In the genomic region with DNA sequence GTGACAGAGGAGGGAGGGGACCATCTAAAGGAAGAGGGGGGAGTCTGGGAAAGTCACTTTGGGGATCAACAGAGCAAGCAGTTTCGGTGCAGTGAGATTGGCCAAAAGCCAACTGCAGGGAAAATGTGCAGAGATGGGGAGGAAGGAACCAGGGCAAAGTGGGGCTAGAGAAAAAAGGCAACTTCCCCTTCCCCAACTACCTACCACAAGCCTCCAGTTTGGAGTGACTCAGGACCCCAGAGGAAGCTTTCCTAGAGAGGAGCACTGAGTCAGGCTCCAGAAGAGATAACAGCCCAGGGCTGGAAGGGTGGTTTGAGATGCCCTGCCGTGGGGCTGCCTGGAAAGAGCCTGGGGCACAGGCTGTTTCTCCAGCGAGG, we compare ENCODE assay signal across 19 cellular contexts. TPM values are rescaled to one million over a fixed set of nuclear protein-coding genes. Genes with fewer than 3 reads are reported as not detected.
DNase-seq lines count a peak whose midpoint lies in the region; ATAC-seq and TF ChIP-seq lines count a peak whose summit lies in the region.
"Had no signal": no experiment of that assay in that cellular context is flagged by ENCODE, and none has a peak within 500 bp of the region (broad histone marks: within the 10 kb centered on the region; RNA-seq: fewer than 3 reads in every experiment).

No MANE protein-coding gene starts in this region.

- no peak for TF ChIP-seq CTCF in MCF 10A (IDR thresholded peaks at IDR 0.05; ENCODE audit: unreplicated experiment)
- no peak for TF ChIP-seq CTCF in breast epithelium (IDR thresholded peaks at IDR 0.05)
- TF ChIP-seq CTCF in foreskin keratinocyte (conservative IDR thresholded peaks at IDR 0.05), result no peak
- no peak for TF ChIP-seq CTCF in suprapubic skin (IDR thresholded peaks at IDR 0.05)

- H3K36me3 Mint-ChIP-seq in MCF 10A (ENCODE audit: insufficient read depth, unreplicated experiment), result no peaks in the 10 kb centered on the region

- H3K27me3 Mint-ChIP-seq in MCF 10A (ENCODE audit: insufficient read depth, unreplicated experiment), result no peaks in the 10 kb centered on the region

- no peak overlapping the region for H3K4me3 Mint-ChIP-seq in MCF 10A (ENCODE audit: unreplicated experiment)
- H3K4me3 Mint-ChIP-seq: central memory CD8-positive, alpha-beta T cell had no signal

- H3K36me3 ChIP-seq in breast epithelium (no peaks in the 10 kb centered on the region), suprapubic skin (no peaks in the 10 kb centered on the region)
- H3K36me3 ChIP-seq: gastrocnemius medialis had no signal

- DNase-seq in MCF 10A (ENCODE audit: unreplicated experiment), result no peak
- no peak for DNase-seq in breast epithelium (ENCODE audit: low spot score in 2 of 2)
- DNase-seq in NCI-H226, result peak; percentile 25
- DNase-seq in foreskin keratinocyte, result no peak
- no peak for DNase-seq in DMS 273 (lab: John Stamatoyannopoulos, UW; ENCODE audit: unreplicated experiment)
- DNase-seq in suprapubic skin (ENCODE audit: low spot score in 2 of 2), result no peak
- DNase-seq in NCI-H446 (lab: John Stamatoyannopoulos, UW), result no peak
- DNase-seq: activated CD4-positive, alpha-beta T cell treated with anti-CD3 and anti-CD28 coated beads, Interleukin-2, amount 50 U/mL, for 4 hours; activated T-cell treated with anti-CD3 and anti-CD28 coated beads for 4 hours; effector CD4-positive, alpha-beta T cell; gastrocnemius medialis; stimulated activated CD4-positive, alpha-beta T cell treated with anti-CD3 and anti-CD28 coated beads, Interleukin-4, amount 100 ng/mL, for 1 hour; T-helper 1 cell had no signal

- CTCF ChIA-PET in MCF 10A (lab: Yijun Ruan, JAX), result interaction anchor here (0.6 kb wide), 1 partner anchor 300 kb away, joined by 3 read pairs; no protein-coding TSS in a partner anchor

- H3K9me3 Mint-ChIP-seq in MCF 10A (ENCODE audit: unreplicated experiment), result no peaks in the 10 kb centered on the region
- H3K9me3 Mint-ChIP-seq: central memory CD8-positive, alpha-beta T cell had no signal

- no TSS peak for BruUV-seq in MCF 10A (replicated peaks; lab: Mats Ljungman, UMichigan)

- H3K9me3 ChIP-seq in breast epithelium (no peaks in the 10 kb centered on the region), suprapubic skin (no peaks in the 10 kb centered on the region)
- H3K9me3 ChIP-seq: gastrocnemius medialis had no signal

- ATAC-seq in foreskin keratinocyte (peak; percentile 25), GM19324 (IDR thresholded peaks at IDR 0.05; ENCODE audit: low FRiP score, unreplicated experiment) (no peak)
- ATAC-seq: gastrocnemius medialis had no signal

- H3K4me1 ChIP-seq in breast epithelium (no peaks in the 10 kb centered on the region), foreskin keratinocyte (peaks cover 6% of the 10 kb centered on the region), suprapubic skin (peaks cover 14% of the 10 kb centered on the region)
- H3K4me1 ChIP-seq: gastrocnemius medialis had no signal

- H3K27ac Mint-ChIP-seq in MCF 10A (ENCODE audit: low read depth, unreplicated experiment), result peak overlapping the region; percentile 36

- H3K27ac ChIP-seq in breast epithelium (no peak overlapping the region), foreskin keratinocyte (peak overlapping the region; percentile 68), suprapubic skin (no peak overlapping the region)
- H3K27ac ChIP-seq: gastrocnemius medialis had no signal

- intact Hi-C loops in MCF 10A (cut with micrococcal nuclease), result no loop called here
- intact Hi-C loops in breast epithelium (cut with DNase I; ENCODE audit: low total_unique reads), result no loop called here

- TF ChIP-seq EP300 in suprapubic skin (IDR thresholded peaks at IDR 0.05), result no peak

- no peak overlapping the region for H3K4me3 ChIP-seq in breast epithelium
- H3K4me3 ChIP-seq in suprapubic skin, result no peak overlapping the region
- H3K4me3 ChIP-seq: gastrocnemius medialis, smooth muscle cell had no signal

- H3K27me3 ChIP-seq in breast epithelium, result peaks cover 0 to 36% of the 10 kb centered on the region in 2 donors
- peaks cover 14% of the 10 kb centered on the region for H3K27me3 ChIP-seq in foreskin keratinocyte
- peaks cover 21% of the 10 kb centered on the region for H3K27me3 ChIP-seq in suprapubic skin

- TF ChIP-seq POLR2A in breast epithelium (IDR thresholded peaks at IDR 0.05) (no peak), suprapubic skin (IDR thresholded peaks at IDR 0.05) (no peak)

- POLR2A ChIA-PET in MCF 10A (lab: Yijun Ruan, JAX), result interaction anchor here (1.2 kb wide), 1 partner anchor 30 kb away, joined by 4 read pairs; no protein-coding TSS in a partner anchor

- H3K4me1 Mint-ChIP-seq in MCF 10A (ENCODE audit: insufficient read depth, unreplicated experiment), result peaks cover 28% of the 10 kb centered on the region
- H3K4me1 Mint-ChIP-seq: central memory CD8-positive, alpha-beta T cell had no signal

- 9% methylated on average over 3 of the region's 3 CpGs for WGBS in suprapubic skin

RNA-seq across cellular contexts. Expression of a gene that starts 6.9 kb away (rescaled TPM):
- total RNA-seq in MCF 10A (2022) (not detected in 2 replicates), breast epithelium (not detected), foreskin keratinocyte (not detected in 2 replicates), suprapubic skin (not detected)
- not detected in 2 replicates for polyA plus RNA-seq in foreskin keratinocyte
- total RNA-seq: gastrocnemius medialis, smooth muscle cell, subcutaneous adipose tissue, urinary bladder had no signal
- polyA plus RNA-seq: esophagus, smooth muscle cell, urinary bladder had no signal

RNA-seq across cellular contexts. Expression of a gene that starts 24.5 kb away (rescaled TPM):
- not detected in 2 replicates for total RNA-seq in MCF 10A (2022)
- under 1 TPM; under 0.01 to 0.32 (median 0.29) TPM for total RNA-seq in breast epithelium
- not detected in 2 replicates for total RNA-seq in foreskin keratinocyte
- polyA plus RNA-seq in foreskin keratinocyte, result not detected in 2 replicates
- under 1 TPM in 1 of 4 donors, not detected in 3; 0.24 TPM for total RNA-seq in suprapubic skin
- total RNA-seq: smooth muscle cell had no signal
- polyA plus RNA-seq: smooth muscle cell had no signal

RNA-seq across cellular contexts. Expression of a gene that starts 31.7 kb away (rescaled TPM):
- total RNA-seq in MCF 10A (2022) (not detected in 2 replicates), breast epithelium (1 to 10 TPM in 1 of 3 donors, not detected in 2; 1.5 TPM), foreskin keratinocyte (not detected in 2 replicates), suprapubic skin (not detected)
- polyA plus RNA-seq in foreskin keratinocyte, result not detected in 2 replicates
- total RNA-seq: gastrocnemius medialis, smooth muscle cell, subcutaneous adipose tissue, urinary bladder had no signal
- polyA plus RNA-seq: esophagus had no signal

RNA-seq across cellular contexts. Expression of a gene that starts 53.1 kb away (rescaled TPM):
- total RNA-seq in MCF 10A (2022), result not detected in 2 replicates
- total RNA-seq in breast epithelium, result 1 to 10 TPM in 1 of 3 donors, under 1 TPM in 2; 0.33 to 2.1 (median 0.59) TPM
- not detected in 2 replicates for total RNA-seq in foreskin keratinocyte
- not detected in 2 replicates for polyA plus RNA-seq in foreskin keratinocyte
- under 1 TPM; 0.31 to 0.80 (median 0.53) TPM for total RNA-seq in suprapubic skin
- total RNA-seq: smooth muscle cell had no signal
- polyA plus RNA-seq: smooth muscle cell had no signal
